Comparison of ENCODE assay signal across 8 cellular contexts in the genomic region with DNA sequence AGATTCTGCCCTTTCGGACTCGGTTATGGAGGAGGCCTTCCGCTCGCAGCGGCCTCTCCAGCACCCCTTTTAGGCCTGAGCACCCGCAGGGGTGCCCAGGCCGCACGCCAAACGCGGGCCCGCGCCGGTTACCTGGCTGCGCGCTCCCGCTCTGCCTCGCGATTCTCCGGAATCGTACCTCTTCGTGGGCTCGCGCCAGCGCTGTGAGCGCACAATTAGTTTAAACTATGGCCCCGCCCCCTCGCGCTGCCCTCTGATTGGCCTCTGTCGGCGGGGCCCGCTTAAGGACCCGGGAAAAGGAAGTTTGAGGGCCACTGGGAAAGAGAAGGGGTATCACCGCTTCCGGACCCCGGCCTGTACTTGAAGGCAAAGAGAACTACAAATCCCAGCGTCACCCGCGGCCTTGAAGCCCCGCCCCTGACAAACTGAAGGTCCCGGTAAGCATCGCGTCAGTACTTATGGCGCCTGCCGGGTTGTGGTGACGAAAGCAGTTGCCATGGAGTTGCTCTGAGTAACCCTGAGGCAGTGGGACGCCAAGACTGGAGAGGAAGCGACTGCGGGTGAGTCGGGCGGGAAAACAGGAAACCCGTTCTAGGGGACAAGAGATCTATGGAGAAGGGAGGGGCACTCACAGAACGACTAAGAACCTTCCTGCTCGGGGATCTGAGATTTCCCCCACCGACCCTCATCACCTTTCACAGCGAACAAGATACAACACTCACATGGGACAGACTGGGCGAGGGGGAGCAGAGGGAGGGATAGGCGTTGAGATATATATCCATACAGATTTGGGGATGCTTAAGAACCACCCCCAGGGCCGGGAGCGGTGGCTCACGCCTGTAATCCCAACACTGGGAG. TPM values are rescaled to one million over a fixed set of nuclear protein-coding genes. Genes with fewer than 3 reads are reported as not detected.
DNase-seq lines count a peak whose midpoint lies in the region; ATAC-seq and TF ChIP-seq lines count a peak whose summit lies in the region.

A gene with protein sequence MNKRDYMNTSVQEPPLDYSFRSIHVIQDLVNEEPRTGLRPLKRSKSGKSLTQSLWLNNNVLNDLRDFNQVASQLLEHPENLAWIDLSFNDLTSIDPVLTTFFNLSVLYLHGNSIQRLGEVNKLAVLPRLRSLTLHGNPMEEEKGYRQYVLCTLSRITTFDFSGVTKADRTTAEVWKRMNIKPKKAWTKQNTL (plus strand): TSS at position 525 of the 858 bp plus-strand sequence. CDS start 8,234 bp downstream, outside the sequence.
A gene with protein sequence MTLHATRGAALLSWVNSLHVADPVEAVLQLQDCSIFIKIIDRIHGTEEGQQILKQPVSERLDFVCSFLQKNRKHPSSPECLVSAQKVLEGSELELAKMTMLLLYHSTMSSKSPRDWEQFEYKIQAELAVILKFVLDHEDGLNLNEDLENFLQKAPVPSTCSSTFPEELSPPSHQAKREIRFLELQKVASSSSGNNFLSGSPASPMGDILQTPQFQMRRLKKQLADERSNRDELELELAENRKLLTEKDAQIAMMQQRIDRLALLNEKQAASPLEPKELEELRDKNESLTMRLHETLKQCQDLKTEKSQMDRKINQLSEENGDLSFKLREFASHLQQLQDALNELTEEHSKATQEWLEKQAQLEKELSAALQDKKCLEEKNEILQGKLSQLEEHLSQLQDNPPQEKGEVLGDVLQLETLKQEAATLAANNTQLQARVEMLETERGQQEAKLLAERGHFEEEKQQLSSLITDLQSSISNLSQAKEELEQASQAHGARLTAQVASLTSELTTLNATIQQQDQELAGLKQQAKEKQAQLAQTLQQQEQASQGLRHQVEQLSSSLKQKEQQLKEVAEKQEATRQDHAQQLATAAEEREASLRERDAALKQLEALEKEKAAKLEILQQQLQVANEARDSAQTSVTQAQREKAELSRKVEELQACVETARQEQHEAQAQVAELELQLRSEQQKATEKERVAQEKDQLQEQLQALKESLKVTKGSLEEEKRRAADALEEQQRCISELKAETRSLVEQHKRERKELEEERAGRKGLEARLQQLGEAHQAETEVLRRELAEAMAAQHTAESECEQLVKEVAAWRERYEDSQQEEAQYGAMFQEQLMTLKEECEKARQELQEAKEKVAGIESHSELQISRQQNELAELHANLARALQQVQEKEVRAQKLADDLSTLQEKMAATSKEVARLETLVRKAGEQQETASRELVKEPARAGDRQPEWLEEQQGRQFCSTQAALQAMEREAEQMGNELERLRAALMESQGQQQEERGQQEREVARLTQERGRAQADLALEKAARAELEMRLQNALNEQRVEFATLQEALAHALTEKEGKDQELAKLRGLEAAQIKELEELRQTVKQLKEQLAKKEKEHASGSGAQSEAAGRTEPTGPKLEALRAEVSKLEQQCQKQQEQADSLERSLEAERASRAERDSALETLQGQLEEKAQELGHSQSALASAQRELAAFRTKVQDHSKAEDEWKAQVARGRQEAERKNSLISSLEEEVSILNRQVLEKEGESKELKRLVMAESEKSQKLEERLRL (N-terminal part only) (minus strand): TSS at position 217 of the 858 bp plus-strand sequence. CDS start 44,599 bp downstream, outside the sequence.

- in situ Hi-C loops in GM13976 (cut with MboI; ENCODE audit: low sequenced_read_pairs, unreplicated experiment) (no loop called here), transverse colon (cut with MboI; ENCODE audit: low pct_ligation_motif_present in 1 of 4, low pct_unique_long_range_greater_than_20kb in 1 of 4, low sequenced_read_pairs in 3 of 4) (no loop called here)

- peak within 1 kb of the TSS; percentile 93 for H3K18ac ChIP-seq in trophoblast cell (ENCODE audit: low read length)

- H3K4me2 ChIP-seq in trophoblast cell (ENCODE audit: low read length), result peak within 1 kb of the TSS; percentile 95

- H3K27ac ChIP-seq in adrenal gland (peak within 1 kb of the TSS; percentile 78 to 93 (median 87)), heart left ventricle (peak within 1 kb of the TSS; percentile 81 to 93 (median 87)), trophoblast cell (ENCODE audit: low read depth, low read length) (peak within 1 kb of the TSS; percentile 83), transverse colon (peak within 1 kb of the TSS; percentile 88 to 98 (median 94))

- H3K79me2 ChIP-seq in trophoblast cell (ENCODE audit: control insufficient read depth, insufficient read depth, low read length, poor library complexity), result peaks cover 12% of the 10 kb centered on the region

- H3K14ac ChIP-seq in trophoblast cell (ENCODE audit: low read length), result peak within 1 kb of the TSS; percentile 85

- peak within 1 kb of the TSS; percentile 85 for H2BK5ac ChIP-seq in trophoblast cell (ENCODE audit: low read depth, low read length, poor library complexity)

- H3K4me1 ChIP-seq in adrenal gland (replicated peaks in 1 of 2) (peaks cover 11 to 35% of the 10 kb centered on the region in 2 donors), heart left ventricle (peaks cover 0 to 42% (median 16%) of the 10 kb centered on the region in 12 donors), trophoblast cell (ENCODE audit: control insufficient read depth in 1 of 2, insufficient read depth in 2 of 2, low read length in 2 of 2) (peaks cover 9 to 10% of the 10 kb centered on the region in 2 experiments), transverse colon (peaks cover 10 to 52% (median 22%) of the 10 kb centered on the region in 4 donors)

- peak within 1 kb of the TSS in 3 of 4 donors; percentile 70 to 81 (median 77) for H3K4me3 ChIP-seq in adrenal gland
- peak within 1 kb of the TSS; percentile 70 to 94 (median 82) for H3K4me3 ChIP-seq in heart left ventricle
- peak within 1 kb of the TSS; percentile 92 for H3K4me3 ChIP-seq in trophoblast cell (ENCODE audit: low read depth, low read length)
- peak within 1 kb of the TSS; percentile 38 to 100 (median 74) for H3K4me3 ChIP-seq in transverse colon

- peak within 1 kb of the TSS; percentile 86 for H2AFZ ChIP-seq in trophoblast cell (ENCODE audit: insufficient read depth, low read length, poor library complexity)

- H3K36me3 ChIP-seq in adrenal gland (replicated peaks in 1 of 2) (no peaks in the 10 kb centered on the region), heart left ventricle (peaks cover 0 to 9% (median 0%) of the 10 kb centered on the region in 9 donors), trophoblast cell (ENCODE audit: control insufficient read depth in 1 of 2, insufficient read depth in 2 of 2, low read length in 2 of 2) (peaks cover 0 to 2% of the 10 kb centered on the region in 2 experiments), transverse colon (no peaks in the 10 kb centered on the region)

- peak within 1 kb of the TSS; percentile 61 for H2BK12ac ChIP-seq in trophoblast cell (ENCODE audit: low read length)

- H2AK5ac ChIP-seq in trophoblast cell (ENCODE audit: low read length), result peak within 1 kb of the TSS; percentile 74

- H3K23ac ChIP-seq in trophoblast cell (ENCODE audit: low read length), result no peak within 1 kb of the TSS

- H3K4ac ChIP-seq in trophoblast cell (ENCODE audit: low read depth, low read length), result peak within 1 kb of the TSS; percentile 90

- peak within 1 kb of the TSS; percentile 95 for H3K9ac ChIP-seq in trophoblast cell (ENCODE audit: low read length)

- peak within 1 kb of the TSS; percentile 95 for H4K91ac ChIP-seq in trophoblast cell (ENCODE audit: low read depth, low read length)

- H4K12ac ChIP-seq in trophoblast cell (ENCODE audit: low read depth, low read length), result peak within 1 kb of the TSS; percentile 91

- intact Hi-C loops in adrenal gland (cut with DNase I) (no loop called here), heart left ventricle (cut with DNase I) (loop anchor here in 8 of 10 donors (1.0 to 5.0 kb wide), 8 partner anchors 23 to 43 kb away; a partner anchor contains a TSS), transverse colon (cut with DNase I; ENCODE audit: low total_unique reads) (loop anchor here (2.0 kb wide), 1 partner anchor 40 kb away; no protein-coding TSS in a partner anchor)

- H4K8ac ChIP-seq in trophoblast cell (ENCODE audit: low read depth, low read length), result peak within 1 kb of the TSS; percentile 98

- DNase-seq in GM13976 (ENCODE audit: low spot score) (peak; percentile 93), NCI-H1436 treated with DMSO at 0.1 percent for 48 hours (lab: John Stamatoyannopoulos, UW) (peak; percentile 99), T follicular helper cell (ENCODE audit: low read depth) (peak; percentile 99), adrenal gland (peak; percentile 99 to 100 (median 100)), heart left ventricle (peak; percentile 99 to 100 (median 99)), trophoblast cell (peak; percentile 100), transverse colon (peak; percentile 100)

- TF ChIP-seq CTCF in GM13976 (IDR thresholded peaks at IDR 0.05; ENCODE audit: borderline replicate concordance, control extremely low read depth, extremely low read depth, insufficient read depth, missing control alignments) (no peak), adrenal gland (IDR thresholded peaks at IDR 0.05) (no peak), heart left ventricle (IDR thresholded peaks at IDR 0.05) (no peak), transverse colon (IDR thresholded peaks at IDR 0.05) (no peak)

- H3K27me3 ChIP-seq in adrenal gland, result no peaks in the 10 kb centered on the region
- H3K27me3 ChIP-seq in heart left ventricle, result no peaks in the 10 kb centered on the region
- no peaks in the 10 kb centered on the region for H3K27me3 ChIP-seq in trophoblast cell (ENCODE audit: insufficient read depth, low read length)
- no peaks in the 10 kb centered on the region for H3K27me3 ChIP-seq in transverse colon

- peak; percentile 97 for ATAC-seq in HG02852 (IDR thresholded peaks at IDR 0.05; ENCODE audit: unreplicated experiment)
- ATAC-seq in heart left ventricle, result peak; percentile 97 to 99 (median 98)

- TF ChIP-seq POLR2A in adrenal gland (IDR thresholded peaks at IDR 0.05) (peak in 1 of 2 donors; percentile 88), heart left ventricle (IDR thresholded peaks at IDR 0.05) (peak in 1 of 2 donors; percentile 65), transverse colon (IDR thresholded peaks at IDR 0.05) (peak; percentile 72)

- no peak for TF ChIP-seq EP300 in transverse colon (IDR thresholded peaks at IDR 0.05; ENCODE audit: low read depth)

- WGBS in adrenal gland, 4 donors, result 0 to 1% (median 1%) methylated on average over 29 to 60 of the region's 60 CpGs
- WGBS in heart left ventricle, 4 donors, result 0 to 1% (median 0%) methylated on average over 58 to 60 of the region's 60 CpGs
- no CpG with 5 or more reads among the region's 60 CpGs for WGBS in trophoblast cell (ENCODE audit: extremely low coverage, insufficient coverage, insufficient read length)
- WGBS in transverse colon (ENCODE audit: low coverage in 1 of 2), 2 donors, result 2% methylated on average over 42 of the region's 60 CpGs; no CpG with 5 or more reads in 1 of the 2 donors

- H3K9me3 ChIP-seq in adrenal gland (replicated peaks in 1 of 3) (no peaks in the 10 kb centered on the region), heart left ventricle (no peaks in the 10 kb centered on the region), trophoblast cell (ENCODE audit: insufficient read depth, low read depth, low read length) (no peaks in the 10 kb centered on the region), transverse colon (no peaks in the 10 kb centered on the region)

- peaks cover 11% of the 10 kb centered on the region for H3K79me1 ChIP-seq in trophoblast cell (ENCODE audit: low read length)

- peak within 1 kb of the TSS; percentile 77 for H2BK120ac ChIP-seq in trophoblast cell (ENCODE audit: insufficient read depth, low read length, poor library complexity)

RNA-seq across cellular contexts. Expression of the first gene that starts in this region (rescaled TPM):
- total RNA-seq in adrenal gland (10 to 100 TPM in 5 of 8 donors, 1 to 10 TPM in 3; 2.4 to 15.4 (median 11.2) TPM), heart left ventricle (1 to 10 TPM; 2.0 to 8.3 (median 4.5) TPM), transverse colon (10 to 100 TPM in 1 of 4 donors, 1 to 10 TPM in 3; 5.1 to 77.4 (median 6.7) TPM)
- polyA plus RNA-seq in adrenal gland (10 to 100 TPM in 2 of 3 donors, 1 to 10 TPM in 1; 5.3 to 15.7 (median 10.4) TPM), heart left ventricle (1 to 10 TPM; 3.0 to 9.3 TPM)
- 3.8 and 4.1 TPM in 2 replicates for polyA plus RNA-seq in trophoblast cell (2013)

RNA-seq across cellular contexts. Expression of the second gene that starts in this region (rescaled TPM):
- total RNA-seq in adrenal gland, result 100 to 1,000 TPM; 158 to 380 (median 274) TPM
- 100 to 1,000 TPM in 2 of 3 donors, 10 to 100 TPM in 1; 86.7 to 677 (median 313) TPM for polyA plus RNA-seq in adrenal gland
- total RNA-seq in heart left ventricle, result 100 to 1,000 TPM in 5 of 9 donors, 10 to 100 TPM in 4; 62.7 to 193 (median 101) TPM
- 100 to 1,000 TPM in 1 of 2 donors, 10 to 100 TPM in 1; 83.9 to 142 TPM for polyA plus RNA-seq in heart left ventricle
- 86.2 and 86.4 TPM in 2 replicates for polyA plus RNA-seq in trophoblast cell (2013)
- total RNA-seq in transverse colon, result 100 to 1,000 TPM; 323 to 520 (median 419) TPM

Comparison
In these comparisons a context has a peak if more than half of its experiments do, and no peak if none do; other contexts are left out.
1. Peak in every context shown above with its lines: DNase-seq, ATAC-seq, H3K4me3 ChIP-seq and H3K27ac ChIP-seq.
2. intact Hi-C loops: an anchor here in heart left ventricle (1.0 to 5.0 kb wide) and transverse colon (2.0 kb wide); none called in adrenal gland.